ENCODE assay signal across 16 cellular contexts in genomic region chr10:124542336-124542735, GRCh38.
DNase-seq lines count a peak whose midpoint lies in the region; FAIRE-seq and TF ChIP-seq lines count a peak whose summit lies in the region.
"Had no signal": no experiment of that assay in that cellular context is flagged by ENCODE, and none has a peak within 500 bp of the region (broad histone marks: within the 10 kb centered on the region; RNA-seq: fewer than 3 reads in every experiment).

No MANE protein-coding gene starts in this region.

- H3K9me3 Mint-ChIP-seq in activated T-helper 1 cell treated with anti-CD3 and anti-CD28 coated beads, Interleukin-12 subunit alpha, Interleukin-12 subunit beta, Interleukin-2, Interleukin-4 antibody, amounts not matched to agents 30 ng/mL and 10 ng/mL and 1 ng/mL, durations not matched to agents 14 hours and 24 hours and 36 hours = no peaks in the 10 kb centered on the region
- H3K9me3 Mint-ChIP-seq: CD4-positive, alpha-beta T cell; H9 had no signal

- H3K27me3 Mint-ChIP-seq in activated T-helper 1 cell treated with anti-CD3 and anti-CD28 coated beads, Interleukin-12 subunit alpha, Interleukin-12 subunit beta, Interleukin-2, Interleukin-4 antibody, amounts not matched to agents 30 ng/mL and 10 ng/mL and 1 ng/mL, durations not matched to agents 14 hours and 24 hours and 36 hours (ENCODE audit: insufficient read depth) = peaks cover 16% of the 10 kb centered on the region
- H3K27me3 Mint-ChIP-seq: CD4-positive, alpha-beta T cell had no signal

- TF ChIP-seq EP300 in H1 (IDR thresholded peaks at IDR 0.05; ENCODE audit: borderline replicate concordance in 1 of 2, low read depth in 2 of 2, low read length in 2 of 2) = no peak

- H3K4me1 Mint-ChIP-seq in activated T-helper 1 cell treated with anti-CD3 and anti-CD28 coated beads, Interleukin-12 subunit alpha, Interleukin-12 subunit beta, Interleukin-2, Interleukin-4 antibody, amounts not matched to agents 30 ng/mL and 10 ng/mL and 1 ng/mL, durations not matched to agents 14 hours and 24 hours and 36 hours (ENCODE audit: low read depth) = no peaks in the 10 kb centered on the region

- TF ChIP-seq POLR2A in H1 (IDR thresholded peaks at IDR 0.05; ENCODE audit: control extremely low read depth in 1 of 2, low read depth in 2 of 2, low read length in 2 of 2) = no peak

- no peak for TF ChIP-seq RAD21 in H1 (IDR thresholded peaks at IDR 0.05 in 1 of 2, conservative IDR thresholded peaks at IDR 0.05 in 1 of 2; ENCODE audit: low read depth in 2 of 2, low read length in 2 of 2)

- no peak overlapping the region for H3K14ac ChIP-seq in H1 (ENCODE audit: insufficient read length)

- TF ChIP-seq CTCF in H1 (IDR thresholded peaks at IDR 0.05; ENCODE audit: control extremely low read depth in 1 of 3, insufficient read depth in 1 of 3, low read depth in 1 of 3, low read length in 3 of 3) (no peak), brain microvascular endothelial cell (IDR thresholded peaks at IDR 0.05; ENCODE audit: low read depth, low read length, missing control alignments) (no peak)

- H2BK120ac ChIP-seq in H1 (replicated peaks; ENCODE audit: low read depth, low read length) = no peak overlapping the region

- no peak overlapping the region for H2BK20ac ChIP-seq in H1 (ENCODE audit: low read length)

- 0 out of 2 replicates have a peak overlapping the region, but pooled peaks have one; percentile 64 for H4K8ac ChIP-seq in H1 (ENCODE audit: extremely low read depth, insufficient read depth, low read length)

- H3K23ac ChIP-seq in H1 (ENCODE audit: insufficient read length) = no peak overlapping the region

- H2AK5ac ChIP-seq in H1 (ENCODE audit: low read depth, low read length) = no peak overlapping the region

- no peak overlapping the region for H4K5ac ChIP-seq in H1 (ENCODE audit: insufficient read length, low read depth, low read length)

- H3K27ac Mint-ChIP-seq in activated T-helper 1 cell treated with anti-CD3 and anti-CD28 coated beads, Interleukin-12 subunit alpha, Interleukin-12 subunit beta, Interleukin-2, Interleukin-4 antibody, amounts not matched to agents 30 ng/mL and 10 ng/mL and 1 ng/mL, durations not matched to agents 14 hours and 24 hours and 36 hours = no peak overlapping the region
- H3K27ac Mint-ChIP-seq: CD4-positive, alpha-beta T cell had no signal

- 86% methylated on average over 3 of the region's 3 CpGs; no CpG with 5 or more reads in 1 of the 2 experiments for WGBS in H1 (ENCODE audit: extremely low coverage in 1 of 2, insufficient coverage in 1 of 2, insufficient read length in 1 of 2, insufficient replicate concordance in 2 of 2, low coverage in 1 of 2, low lambda C conversion rate in 2 of 2, missing lambda C conversion rate in 1 of 2), 2 experiments

- peaks cover 0 to 45% (median 15%) of the 10 kb centered on the region in 11 experiments; a peak in 14 of 22 replicates for H3K27me3 ChIP-seq in BLaER1 treated with 17β-estradiol and CSF1 and Interleukin-3, amounts not matched to agents 10 nM and 100 nM
- H3K27me3 ChIP-seq in Karpas-422 (ENCODE audit: low read length) = no peaks in the 10 kb centered on the region
- H3K27me3 ChIP-seq in H1 (replicated peaks in 1 of 4; ENCODE audit: control insufficient read depth in 3 of 4, extremely low read depth in 1 of 4, insufficient read depth in 3 of 4, low read length in 3 of 4) = no peaks in the 10 kb centered on the region
- no peaks in the 10 kb centered on the region for H3K27me3 ChIP-seq in brain microvascular endothelial cell (replicated peaks)

- no peaks in the 10 kb centered on the region for H3K9me2 ChIP-seq in Karpas-422 (replicated peaks; ENCODE audit: insufficient read depth, low read length)

- no peaks in the 10 kb centered on the region for H3K36me3 ChIP-seq in BLaER1 treated with 17β-estradiol and CSF1 and Interleukin-3, amounts not matched to agents 10 nM and 100 nM
- H3K36me3 ChIP-seq in Karpas-422 (ENCODE audit: insufficient read depth, low read length) (no peaks in the 10 kb centered on the region), H1 (ENCODE audit: control insufficient read depth in 2 of 4, insufficient read depth in 4 of 4, low read length in 3 of 4) (no peaks in the 10 kb centered on the region), brain microvascular endothelial cell (replicated peaks) (no peaks in the 10 kb centered on the region)

- H2BK12ac ChIP-seq in H1 (ENCODE audit: low read depth, low read length) = no peak overlapping the region

- peaks cover 38% of the 10 kb centered on the region for H3K79me2 ChIP-seq in Karpas-422 (ENCODE audit: low read length)
- H3K79me2 ChIP-seq in H1 (ENCODE audit: control insufficient read depth in 1 of 2, insufficient read depth in 2 of 2, low read length in 2 of 2) = no peaks in the 10 kb centered on the region

- no peak overlapping the region for H2BK15ac ChIP-seq in H1 (ENCODE audit: low read length)

- H3K56ac ChIP-seq in H1 (replicated peaks; ENCODE audit: insufficient read length, low read depth, low read length) = no peak overlapping the region

- intact Hi-C loops in activated T-helper 1 cell treated with anti-CD3 and anti-CD28 coated beads, Interleukin-12 subunit alpha, Interleukin-12 subunit beta, Interleukin-2, Interleukin-4 antibody, amounts not matched to agents 30 ng/mL and 10 ng/mL and 1 ng/mL, durations not matched to agents 14 hours and 24 hours and 36 hours (cut with micrococcal nuclease) = no loop called here

- CTCF ChIA-PET in H1 (lab: Charles Lee; ENCODE audit: partially characterized antibody) = interaction anchor here (0.6 to 38.0 kb wide), 8 partner anchors 12 to 214 kb away, joined by 3 to 681 read pairs (median 6); no protein-coding TSS in a partner anchor

- no peak overlapping the region for H3K27ac ChIP-seq in BLaER1 treated with 17β-estradiol and CSF1 and Interleukin-3, amounts not matched to agents 10 nM and 100 nM
- peak overlapping the region; percentile 100 for H3K27ac ChIP-seq in Karpas-422 (ENCODE audit: low read length)
- no peak overlapping the region for H3K27ac ChIP-seq in H1 (ENCODE audit: low read depth, low read length)
- H3K27ac ChIP-seq in brain microvascular endothelial cell = no peak overlapping the region
- H3K27ac ChIP-seq: A549, GM23248 had no signal

- H3K18ac ChIP-seq in H1 (ENCODE audit: extremely low read depth, low read length) = no peak overlapping the region

- no peak overlapping the region for H3K4ac ChIP-seq in H1 (replicated peaks; ENCODE audit: insufficient read length, low read depth, low read length)

- DNase-seq in Karpas-422 (peak; percentile 80), H1 (ENCODE audit: low read depth in 1 of 2, low spot score in 2 of 2) (no peak), SK-N-DZ (ENCODE audit: low spot score) (no peak), brain microvascular endothelial cell (no peak)
- no peak for DNase-seq in activated T-helper 1 cell treated with anti-CD3 and anti-CD28 coated beads, Interleukin-12 subunit alpha, Interleukin-12 subunit beta, Interleukin-2, Interleukin-4 antibody, amounts not matched to agents 30 ng/mL and 10 ng/mL and 1 ng/mL, durations not matched to agents 14 hours and 24 hours and 36 hours (ENCODE audit: low spot score)
- DNase-seq: C1 segment of cervical spinal cord; CD4-positive, alpha-beta T cell; DMS79; EL; GM23248; H9; IMR-90 had no signal

- peaks cover 71 to 100% (median 97%) of the 10 kb centered on the region in 10 experiments for H3K4me1 ChIP-seq in BLaER1 treated with 17β-estradiol and CSF1 and Interleukin-3, amounts not matched to agents 10 nM and 100 nM
- H3K4me1 ChIP-seq in Karpas-422 (ENCODE audit: low read length) (peaks cover 97% of the 10 kb centered on the region), H1 (replicated peaks in 1 of 4; ENCODE audit: control insufficient read depth in 3 of 4, insufficient read depth in 4 of 4, low read length in 3 of 4) (peaks cover 0 to 5% (median 0%) of the 10 kb centered on the region in 4 experiments; a peak in 3 of 7 replicates)
- H3K4me1 ChIP-seq: A549 had no signal

- H4K20me1 ChIP-seq in BLaER1 treated with 17β-estradiol and CSF1 and Interleukin-3, amounts not matched to agents 10 nM and 100 nM = peaks cover 0 to 18% (median 6%) of the 10 kb centered on the region in 11 experiments; a peak in 7 of 22 replicates
- H4K20me1 ChIP-seq in Karpas-422 (ENCODE audit: insufficient read depth, low read depth, low read length) (no peaks in the 10 kb centered on the region), H1 (replicated peaks in 1 of 2; ENCODE audit: control insufficient read depth in 1 of 2, insufficient read depth in 2 of 2, low read length in 2 of 2) (peaks cover 0 to 1% of the 10 kb centered on the region in 2 experiments)

- no peaks in the 10 kb centered on the region for H3K36me3 Mint-ChIP-seq in activated T-helper 1 cell treated with anti-CD3 and anti-CD28 coated beads, Interleukin-12 subunit alpha, Interleukin-12 subunit beta, Interleukin-2, Interleukin-4 antibody, amounts not matched to agents 30 ng/mL and 10 ng/mL and 1 ng/mL, durations not matched to agents 14 hours and 24 hours and 36 hours (ENCODE audit: low read depth)

- POLR2A ChIA-PET in H1 (lab: Charles Lee; ENCODE audit: partially characterized antibody) = no interaction called here

- H3K23me2 ChIP-seq in H1 (ENCODE audit: low read depth, low read length) = no peaks in the 10 kb centered on the region

- H3K4me2 ChIP-seq in BLaER1 treated with 17β-estradiol and CSF1 and Interleukin-3, amounts not matched to agents 10 nM and 100 nM = peak overlapping the region in 8 of 11 experiments; percentile 75 to 91 (median 82); a peak in 15 of 22 replicates
- H3K4me2 ChIP-seq in Karpas-422 (ENCODE audit: low read depth, low read length, poor library complexity, severe bottlenecking) (peak overlapping the region; percentile 97), H1 (ENCODE audit: insufficient read depth in 1 of 2, low read depth in 2 of 2, low read length in 2 of 2) (no peak overlapping the region)
- H3K4me2 ChIP-seq: A549 had no signal

- no peak overlapping the region for H2AFZ ChIP-seq in Karpas-422 (ENCODE audit: low read length)
- H2AFZ ChIP-seq in H1 (ENCODE audit: low read length) = no peak overlapping the region
- H2AFZ ChIP-seq: GM23248 had no signal

- 0 out of 22 replicates have a peak overlapping the region, but pooled peaks of 1 of the 11 experiments have one; percentile 2 for H3K9ac ChIP-seq in BLaER1 treated with 17β-estradiol and CSF1 and Interleukin-3, amounts not matched to agents 10 nM and 100 nM
- H3K9ac ChIP-seq in Karpas-422 (ENCODE audit: low read length) = peak overlapping the region; percentile 99
- no peak overlapping the region; a peak in 2 of 7 replicates for H3K9ac ChIP-seq in H1 (replicated peaks in 1 of 4; ENCODE audit: extremely low read depth in 1 of 4, low read depth in 3 of 4, low read length in 3 of 4)
- H3K9ac ChIP-seq: GM23248 had no signal

- H4K91ac ChIP-seq in H1 (replicated peaks; ENCODE audit: insufficient read length, low read length) = no peak overlapping the region

- H3K9me3 ChIP-seq in BLaER1 treated with 17β-estradiol and CSF1 and Interleukin-3, amounts not matched to agents 10 nM and 100 nM (replicated peaks in 1 of 11) = no peaks in the 10 kb centered on the region
- H3K9me3 ChIP-seq in Karpas-422 (ENCODE audit: low read length) (no peaks in the 10 kb centered on the region), H1 (ENCODE audit: insufficient read depth in 2 of 2, low read depth in 1 of 2, low read length in 1 of 2) (no peaks in the 10 kb centered on the region)
- H3K9me3 ChIP-seq: A549 had no signal

- H3K79me1 ChIP-seq in H1 (ENCODE audit: low read depth, low read length) = no peaks in the 10 kb centered on the region

- H3K4me3 Mint-ChIP-seq in activated T-helper 1 cell treated with anti-CD3 and anti-CD28 coated beads, Interleukin-12 subunit alpha, Interleukin-12 subunit beta, Interleukin-2, Interleukin-4 antibody, amounts not matched to agents 30 ng/mL and 10 ng/mL and 1 ng/mL, durations not matched to agents 14 hours and 24 hours and 36 hours = no peak overlapping the region
- H3K4me3 Mint-ChIP-seq: CD4-positive, alpha-beta T cell; H9 had no signal

- in situ Hi-C loops in brain microvascular endothelial cell (cut with HindIII; ENCODE audit: low pct_ligation_motif_present, low sequenced_read_pairs) = no loop called here

- FAIRE-seq in H1 (lab: Jason Lieb, UNC) = no peak
- FAIRE-seq: A549, G401.6, GM12891 had no signal

- H2BK5ac ChIP-seq in H1 (ENCODE audit: low read depth, low read length) = no peak overlapping the region

- no peak overlapping the region for H3K4me3 ChIP-seq in BLaER1 treated with 17β-estradiol and CSF1 and Interleukin-3, amounts not matched to agents 10 nM and 100 nM
- peak overlapping the region; percentile 90 for H3K4me3 ChIP-seq in Karpas-422 (ENCODE audit: low read length)
- H3K4me3 ChIP-seq in H1 (ENCODE audit: extremely low read depth in 1 of 4, insufficient read depth in 2 of 4, low read depth in 3 of 4, low read length in 4 of 4) = no peak overlapping the region
- no peak overlapping the region for H3K4me3 ChIP-seq in brain microvascular endothelial cell (ENCODE audit: low read depth, low read length)
- H3K4me3 ChIP-seq: A549, GM23248 had no signal

Comparison
In these comparisons a context has a peak if more than half of its experiments do, and no peak if none do; other contexts are left out.
1. H3K4me2 ChIP-seq: peak in BLaER1 treated with 17β-estradiol and CSF1 and Interleukin-3, amounts not matched to agents 10 nM and 100 nM (8 of 11) and Karpas-422 (single experiment); none in H1 (0 of 2).